ENCODE assay signal across 8 cellular contexts in genomic region chr16:81797443-81797842, GRCh38. TPM values are rescaled to one million over a fixed set of nuclear protein-coding genes. Genes with fewer than 3 reads are reported as not detected.
DNase-seq lines count a peak whose midpoint lies in the region; ATAC-seq and TF ChIP-seq lines count a peak whose summit lies in the region.

No MANE protein-coding gene starts in this region.

- CTCF ChIA-PET in IMR-90 (lab: Yijun Ruan, JAX): no interaction called here

- no peak overlapping the region for H4K8ac ChIP-seq in IMR-90 (ENCODE audit: low read depth in 2 of 2, low read length in 2 of 2)

- H2AK5ac ChIP-seq in IMR-90 (ENCODE audit: low read depth, low read length): no peak overlapping the region

- no peak overlapping the region for H3K4me2 ChIP-seq in IMR-90 (ENCODE audit: low read depth, low read length)

- ATAC-seq in GM18502 (IDR thresholded peaks at IDR 0.05; ENCODE audit: poor library complexity, unreplicated experiment): peak; percentile 50
- peak; percentile 49 for ATAC-seq in GM21526 (IDR thresholded peaks at IDR 0.05; ENCODE audit: low FRiP score, unreplicated experiment)
- no peak for ATAC-seq in IMR-90 (ENCODE audit: low read depth)
- ATAC-seq in foreskin keratinocyte: peak; percentile 8

- H3K27ac ChIP-seq in IMR-90 (ENCODE audit: insufficient read depth, low read length) (no peak overlapping the region), foreskin keratinocyte (no peak overlapping the region)

- no peak for TF ChIP-seq POLR2A in IMR-90 (IDR thresholded peaks at IDR 0.05; ENCODE audit: low read depth, low read length)

- no peaks in the 10 kb centered on the region for H3K9me1 ChIP-seq in IMR-90 (ENCODE audit: insufficient read depth, low read length)

- no peaks in the 10 kb centered on the region for H3K9me3 ChIP-seq in IMR-90 (ENCODE audit: control insufficient read depth, insufficient read depth, low read length)

- WGBS in IMR-90 (ENCODE audit: extremely low coverage in 2 of 2, insufficient read length in 1 of 2), 2 experiments: 100% methylated on average over 2 of the region's 6 CpGs; no CpG with 5 or more reads in 1 of the 2 experiments

- H2BK5ac ChIP-seq in IMR-90 (ENCODE audit: low read depth, low read length, poor library complexity, severe bottlenecking): no peak overlapping the region

- no peak overlapping the region for H2BK15ac ChIP-seq in IMR-90 (ENCODE audit: low read depth, low read length)

- no peak overlapping the region for H4K91ac ChIP-seq in IMR-90 (ENCODE audit: insufficient read depth, low read depth, low read length)

- no peak overlapping the region for H3K23ac ChIP-seq in IMR-90 (ENCODE audit: low read depth, low read length)

- POLR2A ChIA-PET in IMR-90 (lab: Charles Lee; ENCODE audit: unreplicated experiment): no interaction called here

- DNase-seq in IMR-90 (no peak), foreskin keratinocyte (no peak), NCI-H2227 treated with DMSO at 0.1 percent for 48 hours (lab: John Stamatoyannopoulos, UW) (no peak), iPS-NIHi11 (ENCODE audit: low spot score) (no peak), HPDE6-E6E7 (ENCODE audit: extremely low spot score) (no peak)
- DNase-seq in activated effector memory CD4-positive, alpha-beta T cell treated with Interleukin-2 at 50 U/mL for 16 hours: no peak

- dilution Hi-C loops in IMR-90 (cut with HindIII; ENCODE audit: low sequenced_read_pairs, unreplicated experiment): no loop called here

- no peak for TF ChIP-seq CTCF in IMR-90 (conservative IDR thresholded peaks at IDR 0.05; ENCODE audit: low read depth, low read length)
- TF ChIP-seq CTCF in foreskin keratinocyte (conservative IDR thresholded peaks at IDR 0.05): no peak

- H2AFZ ChIP-seq in IMR-90 (replicated peaks; ENCODE audit: low read length, poor library complexity): peak overlapping the region; percentile 48

- H3K27me3 ChIP-seq in IMR-90 (ENCODE audit: control insufficient read depth, insufficient read depth, low read length) (peaks cover 2% of the 10 kb centered on the region; the same call in 1 of the 2 replicates), foreskin keratinocyte (peaks cover 3% of the 10 kb centered on the region)

- no peaks in the 10 kb centered on the region for H4K20me1 ChIP-seq in IMR-90 (ENCODE audit: insufficient read depth, low read length)

- TF ChIP-seq RAD21 in IMR-90 (IDR thresholded peaks at IDR 0.05; ENCODE audit: low read length): no peak

- H3K56ac ChIP-seq in IMR-90 (ENCODE audit: extremely low read depth, insufficient read depth, low read length): no peak overlapping the region

- no peak overlapping the region for H2AK9ac ChIP-seq in IMR-90 (replicated peaks; ENCODE audit: low read depth, low read length, poor library complexity)

- H3K9ac ChIP-seq in IMR-90 (ENCODE audit: low read depth, low read length): no peak overlapping the region

- no peak overlapping the region for H3K14ac ChIP-seq in IMR-90 (replicated peaks; ENCODE audit: low read depth, low read length)

- intact Hi-C loops in IMR-90 (cut with micrococcal nuclease): no loop called here

- no peak overlapping the region for H3K18ac ChIP-seq in IMR-90 (ENCODE audit: low read depth, low read length)

- no peaks in the 10 kb centered on the region for H3K36me3 ChIP-seq in IMR-90 (ENCODE audit: control insufficient read depth, insufficient read depth, low read length)

- no TSS peak for BruUV-seq in IMR-90 (replicated peaks; lab: Mats Ljungman, UMichigan)

- no peak overlapping the region for H3K4me3 ChIP-seq in IMR-90 (ENCODE audit: insufficient read depth, low read depth, low read length)

- in situ Hi-C loops in IMR-90 (cut with MboI; ENCODE audit: low sequenced_read_pairs): no loop called here

- no peak overlapping the region for H3K4ac ChIP-seq in IMR-90 (ENCODE audit: low read depth, low read length)

- H3K79me1 ChIP-seq in IMR-90 (ENCODE audit: low read depth in 1 of 2, low read length in 2 of 2): no peaks in the 10 kb centered on the region

- no peak overlapping the region for H4K5ac ChIP-seq in IMR-90 (ENCODE audit: low read depth, low read length)

- H2BK20ac ChIP-seq in IMR-90 (ENCODE audit: low read depth, low read length): no peak overlapping the region

- H2BK120ac ChIP-seq in IMR-90 (ENCODE audit: low read depth, low read length): no peak overlapping the region

- H3K4me1 ChIP-seq in IMR-90 (ENCODE audit: control insufficient read depth, insufficient read depth, low read length) (no peaks in the 10 kb centered on the region), foreskin keratinocyte (peaks cover 9% of the 10 kb centered on the region)

TF ChIP-seq in IMR-90, 13 proteins besides CTCF, POLR2A, EP300 and RAD21:
- TF ChIP-seq CHD1 (IDR thresholded peaks at IDR 0.05; ENCODE audit: low read depth, low read length) (no peak), SMC3 (IDR thresholded peaks at IDR 0.05; ENCODE audit: low read depth, low read length) (no peak), BHLHE40 (IDR thresholded peaks at IDR 0.05; ENCODE audit: low read depth, low read length) (no peak), RFX5 (IDR thresholded peaks at IDR 0.05; ENCODE audit: low read depth, low read length) (no peak), NFE2L2 (IDR thresholded peaks at IDR 0.05; ENCODE audit: low read depth, low read length) (no peak), RCOR1 (IDR thresholded peaks at IDR 0.05; ENCODE audit: insufficient replicate concordance, low read length) (no peak), MXI1 (IDR thresholded peaks at IDR 0.05; ENCODE audit: borderline replicate concordance, low read depth, low read length) (no peak), MAFK (IDR thresholded peaks at IDR 0.05; ENCODE audit: low read depth, low read length) (no peak), CEBPB (IDR thresholded peaks at IDR 0.05; ENCODE audit: low read depth, low read length) (no peak), ELK1 (IDR thresholded peaks at IDR 0.05; ENCODE audit: borderline replicate concordance, low read depth, low read length) (no peak), FOS (IDR thresholded peaks at IDR 0.05; ENCODE audit: low read depth, low read length) (no peak), MAZ (IDR thresholded peaks at IDR 0.05; ENCODE audit: borderline replicate concordance, low read depth, low read length) (no peak)

RNA-seq across cellular contexts. Expression of gene PLCG2, which starts 18.4 kb away (rescaled TPM):
- 0.18 and 0.28 TPM in 2 replicates for total RNA-seq in IMR-90 (2012; rRNA removed)
- polyA plus RNA-seq in IMR-90 (2012; rRNA removed): 0.04 and 0.14 TPM in 2 replicates
- 0.02 and 0.08 TPM in 2 replicates for polyA plus RNA-seq in IMR-90 (2012; cell fraction: cytosol; rRNA removed)
- 0.04 and 0.17 TPM in 2 replicates for polyA plus RNA-seq in IMR-90 (2012; cell fraction: nucleus; rRNA removed; ENCODE audit: low replicate concordance)
- total RNA-seq in foreskin keratinocyte: 1.8 and 2.2 TPM in 2 replicates
- polyA plus RNA-seq in foreskin keratinocyte: 0.72 and 0.87 TPM in 2 replicates
